Comparison of ENCODE assay signal across 8 cellular contexts in genomic region chr2:11344342-11344955, GRCh38. TPM values are rescaled to one million over a fixed set of nuclear protein-coding genes. Genes with fewer than 3 reads are reported as not detected.
A peak's percentile ranks its signal among the peaks of the same experiment; 100 is the strongest.
DNase-seq lines count a peak whose midpoint lies in the region; TF ChIP-seq lines count a peak whose summit lies in the region.

Gene ROCK2, minus strand, starts transcription at chr2:11344636. Its CDS starts 500 bp downstream, at chr2:11344136.

- no peaks in the 10 kb centered on the region for H3K36me3 ChIP-seq in OCI-LY1 (ENCODE audit: insufficient read depth, low read length)

- H3F3A ChIP-seq in OCI-LY1 (ENCODE audit: insufficient read depth, low read length), result 0 out of 2 replicates have a peak, but pooled peaks cover 4% of the 10 kb centered on the region

- H3K4me1 ChIP-seq in OCI-LY1 (ENCODE audit: insufficient read depth, low read length, severe bottlenecking), result peaks cover 31% of the 10 kb centered on the region

- H3K9ac ChIP-seq in OCI-LY1 (ENCODE audit: low read length), result peak within 1 kb of the TSS; percentile 80

- peak within 1 kb of the TSS; percentile 82 for H3K4me3 ChIP-seq in OCI-LY1 (ENCODE audit: low read depth, low read length, poor library complexity, severe bottlenecking)

- H3K9me2 ChIP-seq in OCI-LY1 (ENCODE audit: low read depth, low read length), result no peaks in the 10 kb centered on the region

- no peak within 1 kb of the TSS for H3K27ac ChIP-seq in OCI-LY1 (ENCODE audit: low read depth, low read length, poor library complexity, severe bottlenecking)
- peak within 1 kb of the TSS; percentile 91 for H3K27ac ChIP-seq in epithelial cell of prostate

- H2AFZ ChIP-seq in OCI-LY1 (ENCODE audit: low read length), result 0 out of 2 replicates have a peak within 1 kb of the TSS, but pooled peaks have one; percentile 18

- peak within 1 kb of the TSS; percentile 93 for H3K4me2 ChIP-seq in OCI-LY1 (ENCODE audit: low read length)

- H3K27me3 ChIP-seq in OCI-LY1 (ENCODE audit: insufficient read depth, low read length), result 0 out of 2 replicates have a peak, but pooled peaks cover 3% of the 10 kb centered on the region

- DNase-seq in COLO829 (ENCODE audit: low spot score) (peak; percentile 73), GM20000 (ENCODE audit: low spot score) (peak; percentile 95), HT1080 (ENCODE audit: low read depth) (peak; percentile 5), activated T-cell treated with anti-CD3 and anti-CD28 coated beads for 48 hours (ENCODE audit: low read depth) (peak; percentile 72), epithelial cell of prostate (ENCODE audit: low read depth, low spot score) (no peak), mucosa of gallbladder (ENCODE audit: low spot score) (peak; percentile 84)
- DNase-seq in stimulated activated CD8-positive, alpha-beta memory T cell treated with anti-CD3 and anti-CD28 coated beads, Interleukin-7, amount 100 ng/mL, for 1 hour (ENCODE audit: low read depth in 2 of 2), result peak; percentile 34 to 36

- TF ChIP-seq CTCF in GM20000 (IDR thresholded peaks at IDR 0.05; ENCODE audit: extremely low read depth, missing control alignments), result no peak
- TF ChIP-seq CTCF in OCI-LY1 (IDR thresholded peaks at IDR 0.05; ENCODE audit: low read length), result no peak

- H4K20me1 ChIP-seq in OCI-LY1 (ENCODE audit: insufficient read depth, low read length), result no peaks in the 10 kb centered on the region

- H3K9me3 ChIP-seq in OCI-LY1 (ENCODE audit: low read length), result no peaks in the 10 kb centered on the region

- H3K79me2 ChIP-seq in OCI-LY1 (ENCODE audit: insufficient read depth, low read length), result peaks cover 6% of the 10 kb centered on the region; the same call in 1 of the 2 replicates

RNA-seq across cellular contexts. Expression of gene ROCK2, which starts in this region (rescaled TPM):
- 19.5 and 20.6 TPM in 2 replicates for total RNA-seq in HT1080 (2014; rRNA removed; shearing (Covaris generic))
- polyA plus RNA-seq in HT1080 (2015; cell fraction: cytosol; rRNA removed), result 9.9 and 14.0 TPM in 2 replicates
- polyA plus RNA-seq in HT1080 (2015; cell fraction: nucleus; rRNA removed), result 14.3 and 14.6 TPM in 2 replicates
- 42.2 TPM for total RNA-seq in mucosa of gallbladder
